Comparison of ENCODE assay signal across 11 cellular contexts in the genomic region with DNA sequence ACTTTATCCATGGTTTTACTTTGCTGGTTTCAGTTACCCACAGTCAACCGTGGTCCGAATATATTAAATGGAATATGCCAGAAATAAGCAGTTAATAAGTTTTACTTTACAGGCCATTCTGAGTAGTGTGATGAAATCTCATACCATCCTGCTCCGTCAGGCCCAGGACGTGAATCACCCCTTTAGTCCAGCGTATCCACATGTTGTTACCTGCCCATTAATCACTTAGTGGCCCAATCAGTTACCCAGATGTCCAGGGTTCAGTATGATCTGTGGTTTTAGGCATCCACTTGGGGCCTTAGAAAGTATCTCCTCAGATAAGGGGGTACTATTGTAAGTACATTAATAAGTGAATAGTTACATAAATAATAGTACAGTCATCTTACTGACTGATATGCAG.
DNase-seq lines count a peak whose midpoint lies in the region; ATAC-seq lines count a peak whose summit lies in the region.
"Had no signal": no experiment of that assay in that cellular context is flagged by ENCODE, and none has a peak within 500 bp of the region (broad histone marks: within the 10 kb centered on the region; RNA-seq: fewer than 3 reads in every experiment).

No MANE protein-coding gene starts in this region.

- in situ Hi-C loops in ACHN (cut with HindIII; ENCODE audit: low pct_ligation_motif_present, low pct_unique_long_range_greater_than_20kb, low sequenced_read_pairs): no loop called here

- DNase-seq in ACHN: peak; percentile 83
- peak; percentile 88 for DNase-seq in HPDE6-E6E7 (ENCODE audit: extremely low spot score)
- peak; percentile 64 for DNase-seq in astrocyte of the hippocampus (ENCODE audit: low read depth, low spot score)
- peak; percentile 97 for DNase-seq in iris pigment epithelial cell (ENCODE audit: low read depth)
- no peak for DNase-seq in DMS 273 treated with DMSO at 0.1 percent for 48 hours (lab: John Stamatoyannopoulos, UW)
- no peak for DNase-seq in NAMALWA (ENCODE audit: low spot score)
- DNase-seq: activated gamma-delta T cell, NCI-H146, psoas muscle had no signal

- no peak for ATAC-seq in GM21381 (IDR thresholded peaks at IDR 0.05; ENCODE audit: unreplicated experiment)
- ATAC-seq in HG02970 (IDR thresholded peaks at IDR 0.05; ENCODE audit: low FRiP score, unreplicated experiment): no peak
- ATAC-seq: psoas muscle had no signal

Comparison
In these comparisons a context has a peak if more than half of its experiments do, and no peak if none do; other contexts are left out.
1. DNase-seq: peak in ACHN (single experiment), HPDE6-E6E7 (single experiment), astrocyte of the hippocampus (single experiment) and iris pigment epithelial cell (single experiment); none in DMS 273 treated with DMSO at 0.1 percent for 48 hours (single experiment) and NAMALWA (single experiment).